11 cellular contexts compared by ENCODE assay signal in genomic region chr4:145887241-145887964, GRCh38. TPM values are rescaled to one million over a fixed set of nuclear protein-coding genes. Genes with fewer than 3 reads are reported as not detected.
A peak's percentile ranks its signal among the peaks of the same experiment; 100 is the strongest.
DNase-seq lines count a peak whose midpoint lies in the region; ATAC-seq and TF ChIP-seq lines count a peak whose summit lies in the region.
"Had no signal": no experiment of that assay in that cellular context is flagged by ENCODE, and none has a peak within 500 bp of the region (broad histone marks: within the 10 kb centered on the region; RNA-seq: fewer than 3 reads in every experiment).

No MANE protein-coding gene starts in this region.

- H3K9me3 ChIP-seq in SJCRH30 (replicated peaks): no peaks in the 10 kb centered on the region

- DNase-seq in GM03348 (ENCODE audit: low spot score) (peak; percentile 76), M059J (ENCODE audit: low read depth) (peak; percentile 60), fibroblast of the aortic adventitia (ENCODE audit: low read depth) (peak; percentile 89), osteocyte (ENCODE audit: extremely low spot score, unreplicated experiment) (no peak), NCI-H774 (lab: John Stamatoyannopoulos, UW) (no peak), activated T-cell treated with anti-CD3 and anti-CD28 coated beads for 4 hours (no peak), SJCRH30 (no peak)
- DNase-seq: DND-41 had no signal

- TF ChIP-seq CTCF in fibroblast of the aortic adventitia (IDR thresholded peaks at IDR 0.05; ENCODE audit: insufficient read depth, low read length) (peak; percentile 19), osteocyte (IDR thresholded peaks at IDR 0.05) (peak; percentile 12)

- no peaks in the 10 kb centered on the region for H3K9me3 Mint-ChIP-seq in osteocyte (ENCODE audit: unreplicated experiment)

- no peaks in the 10 kb centered on the region; the same call in 1 of the 2 replicates for H3K36me3 ChIP-seq in SJCRH30

- H3K4me1 ChIP-seq in SJCRH30: no peaks in the 10 kb centered on the region

- H3K27me3 ChIP-seq in SJCRH30: no peaks in the 10 kb centered on the region

- H3K4me1 Mint-ChIP-seq in osteocyte (ENCODE audit: unreplicated experiment): peaks cover 18% of the 10 kb centered on the region

- ATAC-seq in HG03521 (IDR thresholded peaks at IDR 0.05; ENCODE audit: unreplicated experiment): no peak

- H3K4me3 ChIP-seq in fibroblast of the aortic adventitia (ENCODE audit: low read depth, low read length) (no peak overlapping the region), SJCRH30 (no peak overlapping the region)
- H3K4me3 ChIP-seq: skin epidermis had no signal

- H3K27ac Mint-ChIP-seq in osteocyte (ENCODE audit: unreplicated experiment): peak overlapping the region; percentile 25
- H3K27ac Mint-ChIP-seq: activated naive CD8-positive, alpha-beta T cell had no signal

- H3K27me3 Mint-ChIP-seq in osteocyte (ENCODE audit: unreplicated experiment): no peaks in the 10 kb centered on the region
- H3K27me3 Mint-ChIP-seq: activated naive CD8-positive, alpha-beta T cell had no signal

- peaks cover 28% of the 10 kb centered on the region for H3K36me3 Mint-ChIP-seq in osteocyte (ENCODE audit: unreplicated experiment)

- no peak overlapping the region for H3K27ac ChIP-seq in SJCRH30

- H3K4me3 Mint-ChIP-seq in osteocyte (ENCODE audit: unreplicated experiment): no peak overlapping the region
- H3K4me3 Mint-ChIP-seq: activated naive CD8-positive, alpha-beta T cell had no signal

RNA-seq across cellular contexts. Expression of gene ZNF827, which starts 51.2 kb away (rescaled TPM):
- total RNA-seq in M059J (2014; rRNA removed; shearing (Covaris generic)): 3.5 and 9.2 TPM in 2 replicates
- total RNA-seq in fibroblast of the aortic adventitia (ENCODE audit: low replicate concordance) (10.7 and 16.7 TPM in 2 replicates), osteocyte (22.5 and 24.9 TPM in 2 replicates)
- total RNA-seq in SJCRH30 (2014; rRNA removed; shearing (Covaris generic)): 10.5 and 10.7 TPM in 2 replicates

Comparison
In these comparisons a context has a peak if more than half of its experiments do, and no peak if none do; other contexts are left out.
1. DNase-seq: peak in GM03348 (single experiment), M059J (single experiment) and fibroblast of the aortic adventitia (single experiment); none in osteocyte (single experiment), NCI-H774 (single experiment), activated T-cell treated with anti-CD3 and anti-CD28 coated beads for 4 hours (single experiment) and SJCRH30 (0 of 2).